In the genomic region with DNA sequence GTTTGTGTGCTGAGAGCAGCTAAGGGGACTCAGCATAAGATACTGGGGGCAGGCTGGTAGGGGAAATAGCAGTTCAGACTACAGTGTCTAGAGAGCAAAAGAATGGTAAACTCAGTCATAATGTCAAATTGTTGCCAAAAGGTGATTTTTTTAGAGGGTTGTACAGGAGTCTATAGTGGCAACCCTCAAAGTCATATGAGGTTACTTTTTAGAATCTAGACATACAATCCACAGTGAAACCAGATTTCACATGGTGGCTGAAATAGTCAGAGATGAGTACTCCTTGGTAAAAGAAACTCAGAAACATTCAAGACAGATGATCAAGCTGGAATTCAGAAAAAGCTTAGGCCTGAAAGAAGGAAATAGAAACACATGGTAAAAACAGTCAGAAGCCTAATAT, we compare ENCODE assay signal across 15 cellular contexts.
DNase-seq lines count a peak whose midpoint lies in the region; ATAC-seq and TF ChIP-seq lines count a peak whose summit lies in the region.
"Had no signal": no experiment of that assay in that cellular context is flagged by ENCODE, and none has a peak within 500 bp of the region (broad histone marks: within the 10 kb centered on the region; RNA-seq: fewer than 3 reads in every experiment).

No MANE protein-coding gene starts in this region.

- no peak overlapping the region for H3K4me3 Mint-ChIP-seq in nephron progenitor cell
- H3K4me3 Mint-ChIP-seq: B cell; CD8-positive, alpha-beta T cell; H9 had no signal

- peaks cover 4% of the 10 kb centered on the region for H3K9me3 Mint-ChIP-seq in nephron progenitor cell

- no peak overlapping the region for H3K9ac ChIP-seq in GM23248
- no peak overlapping the region for H3K9ac ChIP-seq in Loucy (ENCODE audit: low read depth, low read length, poor library complexity, severe bottlenecking)
- no peak overlapping the region for H3K9ac ChIP-seq in smooth muscle cell (ENCODE audit: low read depth)
- H3K9ac ChIP-seq: BLaER1 treated with 17β-estradiol and CSF1 and Interleukin-3, amounts not matched to agents 10 nM and 100 nM had no signal

- H3K4me1 Mint-ChIP-seq in nephron progenitor cell, result peaks cover 7% of the 10 kb centered on the region
- H3K4me1 Mint-ChIP-seq: B cell had no signal

- peak overlapping the region; percentile 73 for H3K27ac Mint-ChIP-seq in nephron progenitor cell
- H3K27ac Mint-ChIP-seq: B cell; CD8-positive, alpha-beta T cell had no signal

- TF ChIP-seq CTCF in Loucy (conservative IDR thresholded peaks at IDR 0.05; ENCODE audit: low read length) (no peak), nephron progenitor cell (IDR thresholded peaks at IDR 0.05) (no peak), smooth muscle cell (IDR thresholded peaks at IDR 0.05; ENCODE audit: borderline replicate concordance, insufficient read depth, poor library complexity, severe bottlenecking) (no peak)

- no peaks in the 10 kb centered on the region for H3K9me2 ChIP-seq in GM23248 (ENCODE audit: insufficient read depth)
- no peaks in the 10 kb centered on the region for H3K9me2 ChIP-seq in Loucy (replicated peaks; ENCODE audit: low read depth, low read length)

- ATAC-seq in GM21528 (IDR thresholded peaks at IDR 0.05; ENCODE audit: low FRiP score, unreplicated experiment) (no peak), left cardiac atrium (no peak)
- ATAC-seq: CD8-positive, alpha-beta T cell had no signal

- H3K36me3 ChIP-seq in GM23248 (ENCODE audit: low read depth), result no peaks in the 10 kb centered on the region
- no peaks in the 10 kb centered on the region for H3K36me3 ChIP-seq in Loucy (ENCODE audit: insufficient read depth, low read length)
- no peaks in the 10 kb centered on the region for H3K36me3 ChIP-seq in smooth muscle cell (ENCODE audit: low read depth)
- H3K36me3 ChIP-seq: BLaER1 treated with 17β-estradiol and CSF1 and Interleukin-3, amounts not matched to agents 10 nM and 100 nM had no signal

- H3K9me3 ChIP-seq in GM23248 (ENCODE audit: low read depth), result no peaks in the 10 kb centered on the region
- H3K9me3 ChIP-seq in Loucy (ENCODE audit: insufficient read depth, low read depth, low read length), result no peaks in the 10 kb centered on the region
- H3K9me3 ChIP-seq in smooth muscle cell (replicated peaks; ENCODE audit: low read depth), result no peaks in the 10 kb centered on the region

- H2AFZ ChIP-seq in GM23248 (peak overlapping the region; percentile 26; the same call in 1 of the 2 replicates), Loucy (ENCODE audit: low read length) (no peak overlapping the region), smooth muscle cell (ENCODE audit: low read depth) (peak overlapping the region; percentile 14)

- in situ Hi-C loops in GM23248 (cut with MboI), result no loop called here

- H4K20me1 ChIP-seq in GM23248 (ENCODE audit: insufficient read depth) (no peaks in the 10 kb centered on the region), Loucy (ENCODE audit: insufficient read depth, low read length, poor library complexity, severe bottlenecking) (no peaks in the 10 kb centered on the region), smooth muscle cell (ENCODE audit: low read depth) (no peaks in the 10 kb centered on the region)
- H4K20me1 ChIP-seq: BLaER1 treated with 17β-estradiol and CSF1 and Interleukin-3, amounts not matched to agents 10 nM and 100 nM had no signal

- no peaks in the 10 kb centered on the region for H3K27me3 Mint-ChIP-seq in nephron progenitor cell (ENCODE audit: low read depth, poor library complexity)
- H3K27me3 Mint-ChIP-seq: B cell had no signal

- H3K27me3 ChIP-seq in GM23248 (replicated peaks; ENCODE audit: insufficient read depth), result no peaks in the 10 kb centered on the region
- H3K27me3 ChIP-seq in Loucy (ENCODE audit: insufficient read depth, low read length, poor library complexity, severe bottlenecking), result no peaks in the 10 kb centered on the region
- H3K27me3 ChIP-seq in smooth muscle cell (ENCODE audit: low read depth), result no peaks in the 10 kb centered on the region
- H3K27me3 ChIP-seq: BLaER1 treated with 17β-estradiol and CSF1 and Interleukin-3, amounts not matched to agents 10 nM and 100 nM had no signal

- H3K4me1 ChIP-seq in GM23248 (ENCODE audit: insufficient read depth) (no peaks in the 10 kb centered on the region), Loucy (ENCODE audit: insufficient read depth, low read length, poor library complexity, severe bottlenecking) (peaks cover 14% of the 10 kb centered on the region), smooth muscle cell (ENCODE audit: low read depth) (no peaks in the 10 kb centered on the region)
- H3K4me1 ChIP-seq: BLaER1 treated with 17β-estradiol and CSF1 and Interleukin-3, amounts not matched to agents 10 nM and 100 nM had no signal

- H3K4me2 ChIP-seq in GM23248 (ENCODE audit: unreplicated experiment) (no peak overlapping the region), Loucy (ENCODE audit: low read depth, low read length, poor library complexity, severe bottlenecking) (peak overlapping the region; percentile 41), smooth muscle cell (no peak overlapping the region)
- H3K4me2 ChIP-seq: BLaER1 treated with 17β-estradiol and CSF1 and Interleukin-3, amounts not matched to agents 10 nM and 100 nM had no signal

- no peaks in the 10 kb centered on the region for H3K79me2 ChIP-seq in GM23248 (ENCODE audit: insufficient read depth)
- no peaks in the 10 kb centered on the region for H3K79me2 ChIP-seq in Loucy (ENCODE audit: insufficient read depth, low read length)
- no peaks in the 10 kb centered on the region for H3K79me2 ChIP-seq in smooth muscle cell (ENCODE audit: low read depth)

- DNase-seq in GM23248, result no peak
- DNase-seq in nephron progenitor cell, result no peak
- no peak for DNase-seq in smooth muscle cell (lab: John Stamatoyannopoulos, UW; ENCODE audit: unreplicated experiment)
- DNase-seq in HCEC 1CT, result no peak
- no peak for DNase-seq in left cardiac atrium
- DNase-seq: 8988T; Calu3; CD8-positive, alpha-beta T cell; DMS53; H9 had no signal

- H3F3A ChIP-seq in GM23248 (ENCODE audit: insufficient read depth) (no peaks in the 10 kb centered on the region), Loucy (ENCODE audit: low read depth) (no peaks in the 10 kb centered on the region), smooth muscle cell (ENCODE audit: low read depth) (no peaks in the 10 kb centered on the region)

- no peaks in the 10 kb centered on the region for H3K36me3 Mint-ChIP-seq in nephron progenitor cell (ENCODE audit: low read depth)
- H3K36me3 Mint-ChIP-seq: CD8-positive, alpha-beta T cell had no signal

- intact Hi-C loops in left cardiac atrium (cut with DNase I), result no loop called here

- H3K4me3 ChIP-seq in GM23248, result no peak overlapping the region
- no peak overlapping the region for H3K4me3 ChIP-seq in Loucy (ENCODE audit: low read length, poor library complexity, severe bottlenecking)
- H3K4me3 ChIP-seq in smooth muscle cell, result no peak overlapping the region
- H3K4me3 ChIP-seq: BLaER1 treated with 17β-estradiol and CSF1 and Interleukin-3, amounts not matched to agents 10 nM and 100 nM had no signal

- H3K27ac ChIP-seq in GM23248 (no peak overlapping the region), smooth muscle cell (ENCODE audit: low read depth) (no peak overlapping the region)
- H3K27ac ChIP-seq: BLaER1 treated with 17β-estradiol and CSF1 and Interleukin-3, amounts not matched to agents 10 nM and 100 nM; HL-60 had no signal
